In genomic region chr3:100097919-100098896, GRCh38 we compare ENCODE assay signal across 12 cellular contexts. TPM values are rescaled to one million over a fixed set of nuclear protein-coding genes. Genes with fewer than 3 reads are reported as not detected.
A peak's percentile ranks its signal among the peaks of the same experiment; 100 is the strongest.
DNase-seq lines count a peak whose midpoint lies in the region; ATAC-seq, FAIRE-seq and TF ChIP-seq lines count a peak whose summit lies in the region.
"Had no signal": no experiment of that assay in that cellular context is flagged by ENCODE, and none has a peak within 500 bp of the region (broad histone marks: within the 10 kb centered on the region; RNA-seq: fewer than 3 reads in every experiment).

No MANE protein-coding gene starts in this region.

- no peaks in the 10 kb centered on the region for H3K9me3 ChIP-seq in psoas muscle
- H3K9me3 ChIP-seq in testis: no peaks in the 10 kb centered on the region

- H3K4me3 ChIP-seq in bronchial epithelial cell (ENCODE audit: low read depth, low read length) (no peak overlapping the region), psoas muscle (peak overlapping the region; percentile 46), testis (no peak overlapping the region)

- intact Hi-C loops in psoas muscle (cut with DNase I): loop anchor here in 1 of 2 donors (10.0 kb wide), 1 partner anchor 1587 kb away; the partner anchor contains the start of gene RPL24
- intact Hi-C loops in testis (cut with DNase I; ENCODE audit: low total_unique reads): no loop called here

- peaks cover 58% of the 10 kb centered on the region for H3K4me1 ChIP-seq in psoas muscle
- peaks cover 15% of the 10 kb centered on the region for H3K4me1 ChIP-seq in testis

- TF ChIP-seq CTCF in bronchial epithelial cell (IDR thresholded peaks at IDR 0.05; ENCODE audit: insufficient read depth, low read length, severe bottlenecking) (no peak), psoas muscle (IDR thresholded peaks at IDR 0.05) (no peak), testis (IDR thresholded peaks at IDR 0.05) (no peak)

- H3K27ac ChIP-seq in layer of hippocampus (ENCODE audit: low read depth, low read length) (peak overlapping the region; percentile 38), psoas muscle (peak overlapping the region; percentile 84), testis (no peak overlapping the region)

- WGBS in psoas muscle, 3 donors: 23 to 45% (median 29%) methylated on average over 6 of the region's 6 CpGs
- 61 to 62% methylated on average over 6 of the region's 6 CpGs for WGBS in testis, 2 donors

- TF ChIP-seq POLR2A in testis (IDR thresholded peaks at IDR 0.05): no peak

- peak; percentile 44 for FAIRE-seq in GM19239 (lab: Jason Lieb, UNC)
- no peak for FAIRE-seq in bronchial epithelial cell (lab: Jason Lieb, UNC)
- FAIRE-seq: D721Med had no signal

- no peaks in the 10 kb centered on the region for H3K36me3 ChIP-seq in bronchial epithelial cell (ENCODE audit: control insufficient read depth, insufficient read depth, low read length)
- no peaks in the 10 kb centered on the region for H3K36me3 ChIP-seq in psoas muscle (ENCODE audit: insufficient read depth in 1 of 2, low read depth in 1 of 2)
- H3K36me3 ChIP-seq in testis (ENCODE audit: low read depth, missing control alignments): no peaks in the 10 kb centered on the region

- peak; percentile 64 to 90 (median 82) for ATAC-seq in psoas muscle
- ATAC-seq in HG03460 (IDR thresholded peaks at IDR 0.05; ENCODE audit: unreplicated experiment): no peak

- H3K27me3 ChIP-seq in bronchial epithelial cell (ENCODE audit: control insufficient read depth, insufficient read depth, low read length): no peaks in the 10 kb centered on the region
- H3K27me3 ChIP-seq in layer of hippocampus (ENCODE audit: control insufficient read depth, insufficient read depth, low read length): no peaks in the 10 kb centered on the region
- H3K27me3 ChIP-seq in psoas muscle (ENCODE audit: insufficient read depth in 3 of 3, low read length in 2 of 3): no peaks in the 10 kb centered on the region
- no peaks in the 10 kb centered on the region for H3K27me3 ChIP-seq in testis

- DNase-seq in GM19239 (ENCODE audit: insufficient read length, low spot score) (no peak), bronchial epithelial cell (ENCODE audit: low read depth) (peak; percentile 28), psoas muscle (no peak), Kasumi-1 (lab: John Stamatoyannopoulos, UW) (no peak), putamen (ENCODE audit: low spot score) (no peak), testis (no peak)
- DNase-seq: activated naive CD4-positive, alpha-beta T cell treated with anti-CD3 and anti-CD28 coated beads, Interleukin-2, amount 50 U/mL, for 16 hours; NCI-H1436 treated with DMSO at 0.1 percent for 48 hours; NCI-H526 treated with DMSO at 0.1 percent for 48 hours had no signal

RNA-seq across cellular contexts. Expression of gene FILIP1L, which starts 16.1 kb away (rescaled TPM):
- total RNA-seq in bronchial epithelial cell (1.1 and 6.3 TPM in 2 replicates), psoas muscle (100 to 1,000 TPM in 3 of 4 donors, 10 to 100 TPM in 1; 78.5 to 274 (median 138) TPM), testis (10 to 100 TPM; 16.7 to 20.1 TPM)
- polyA plus RNA-seq in psoas muscle (10 to 100 TPM in 2 of 3 donors, 1 to 10 TPM in 1; 9.2 to 28.0 (median 15.5) TPM), testis (ENCODE audit: insufficient read depth, low read depth, low replicate concordance) (16.5 TPM)

Comparison
In these comparisons a context has a peak if more than half of its experiments do, and no peak if none do; other contexts are left out.
1. H3K27ac ChIP-seq: peak in layer of hippocampus (single experiment) and psoas muscle (single experiment); none in testis (0 of 2).